In the genomic region with DNA sequence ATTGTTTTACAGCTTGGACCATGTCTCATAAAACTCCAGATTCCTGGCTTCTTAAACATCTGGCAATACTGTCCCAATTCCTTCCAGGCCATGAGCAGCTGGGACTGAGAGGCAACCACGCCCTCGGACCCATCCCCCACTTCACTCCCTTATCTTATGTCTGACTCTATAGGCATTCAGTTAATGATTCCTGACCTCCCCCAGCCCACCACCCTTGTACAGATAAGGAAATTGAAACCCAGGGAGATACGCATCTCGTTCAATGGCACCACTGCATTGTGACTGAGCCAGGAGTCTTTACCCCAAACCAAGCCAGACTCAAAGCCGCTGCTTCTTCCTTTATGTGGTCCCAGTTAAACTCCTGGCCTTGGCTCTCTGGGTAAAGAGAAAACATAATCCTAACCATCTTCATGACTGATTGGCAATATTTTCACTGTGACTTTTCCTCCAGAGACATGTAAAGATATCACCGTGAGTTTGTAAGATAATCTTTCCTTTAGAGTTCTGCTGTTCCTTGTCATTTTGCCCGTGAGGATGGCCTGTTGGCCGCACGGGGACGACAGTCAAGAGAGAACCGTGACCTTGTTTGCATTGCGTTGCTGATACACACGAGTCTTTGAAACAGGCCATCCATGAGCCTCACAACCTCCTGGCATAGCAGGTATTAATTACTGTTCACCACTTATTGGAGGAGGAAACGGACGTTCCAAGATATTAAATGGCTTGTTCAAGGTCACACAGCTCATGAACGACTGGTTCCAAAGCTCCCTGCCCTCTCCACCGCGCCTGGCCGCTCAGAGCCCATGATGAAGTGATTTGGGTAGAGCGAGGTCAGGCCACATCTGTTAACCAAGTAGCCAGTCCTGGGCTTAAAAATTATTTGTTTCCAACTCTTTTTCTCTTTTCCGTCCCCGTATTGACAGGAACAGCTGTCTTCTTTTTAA, we compare ENCODE assay signal across 10 cellular contexts. TPM values are rescaled to one million over a fixed set of nuclear protein-coding genes. Genes with fewer than 3 reads are reported as not detected.
DNase-seq lines count a peak whose midpoint lies in the region; ATAC-seq and TF ChIP-seq lines count a peak whose summit lies in the region.
"Had no signal": no experiment of that assay in that cellular context is flagged by ENCODE, and none has a peak within 500 bp of the region (broad histone marks: within the 10 kb centered on the region; RNA-seq: fewer than 3 reads in every experiment).

No MANE protein-coding gene starts in this region.

- peak overlapping the region; percentile 41; the same call in 1 of the 2 replicates for H3K4me3 ChIP-seq in GM23338
- peak overlapping the region; percentile 43 to 59 for H3K4me3 ChIP-seq in ascending aorta
- H3K4me3 ChIP-seq in left lung: peak overlapping the region in 1 of 2 donors; percentile 28
- H3K4me3 ChIP-seq in skin epidermis: no peak overlapping the region

- no peaks in the 10 kb centered on the region for H3K9me3 ChIP-seq in ascending aorta
- no peaks in the 10 kb centered on the region for H3K9me3 ChIP-seq in left lung

- peaks cover 19% of the 10 kb centered on the region for H3K4me1 Mint-ChIP-seq in GM23338

- H3K9me3 Mint-ChIP-seq in GM23338: no peaks in the 10 kb centered on the region; the same call in 2 of the 3 replicates

- H3K9me2 ChIP-seq in GM23338 (ENCODE audit: insufficient read depth): 0 out of 2 replicates have a peak, but pooled peaks cover 8% of the 10 kb centered on the region

- no peak overlapping the region for H3K27ac ChIP-seq in GM23338 (ENCODE audit: low read depth)
- peak overlapping the region; percentile 73 to 79 for H3K27ac ChIP-seq in ascending aorta
- H3K27ac ChIP-seq in left lung: peak overlapping the region; percentile 70 to 74
- H3K27ac ChIP-seq in skin epidermis: peak overlapping the region in 18 of 21 experiments; percentile 27 to 85 (median 64)

- peak overlapping the region; percentile 99 for H2AFZ ChIP-seq in GM23338

- TF ChIP-seq CTCF in GM23338 (conservative IDR thresholded peaks at IDR 0.05; ENCODE audit: low read depth in 2 of 2): no peak
- no peak for TF ChIP-seq CTCF in ascending aorta (IDR thresholded peaks at IDR 0.05)
- no peak for TF ChIP-seq CTCF in left lung (IDR thresholded peaks at IDR 0.05)

- H3K4me1 ChIP-seq in GM23338 (ENCODE audit: insufficient read depth) (peaks cover 11% of the 10 kb centered on the region), ascending aorta (peaks cover 4 to 22% of the 10 kb centered on the region in 2 donors), left lung (peaks cover 3 to 42% of the 10 kb centered on the region in 2 donors)

- H3F3A ChIP-seq in GM23338 (replicated peaks; ENCODE audit: low read depth): no peaks in the 10 kb centered on the region

- H3K27me3 ChIP-seq in GM23338 (ENCODE audit: insufficient read depth) (no peaks in the 10 kb centered on the region), ascending aorta (no peaks in the 10 kb centered on the region), left lung (no peaks in the 10 kb centered on the region)

- ATAC-seq in GM23338 (peak; percentile 9; the same call in 1 of the 3 replicates), left lung (no peak), GM21381 (IDR thresholded peaks at IDR 0.05; ENCODE audit: unreplicated experiment) (no peak), GM21526 (IDR thresholded peaks at IDR 0.05; ENCODE audit: low FRiP score, unreplicated experiment) (no peak)

- H3K27ac Mint-ChIP-seq in GM23338: no peak overlapping the region

- DNase-seq in GM23338 (ENCODE audit: low spot score) (no peak), ascending aorta (ENCODE audit: low spot score in 2 of 2) (no peak), left lung (no peak), hepatic stellate cell (ENCODE audit: low spot score) (no peak), HPDE6-E6E7 (ENCODE audit: extremely low spot score) (no peak)
- DNase-seq: NCI-H1436 treated with DMSO at 0.1 percent for 48 hours had no signal

- H3K36me3 Mint-ChIP-seq in GM23338 (ENCODE audit: low read depth): no peaks in the 10 kb centered on the region

- H3K4me3 Mint-ChIP-seq in GM23338: no peak overlapping the region

- H4K20me1 ChIP-seq in GM23338 (replicated peaks; ENCODE audit: insufficient read depth): no peaks in the 10 kb centered on the region

- no peaks in the 10 kb centered on the region for H3K79me2 ChIP-seq in GM23338 (replicated peaks; ENCODE audit: insufficient read depth)

- intact Hi-C loops in ascending aorta (cut with DNase I): loop anchor here (1.0 to 5.0 kb wide), 7 partner anchors 64 to 600 kb away; no protein-coding TSS in a partner anchor
- intact Hi-C loops in left lung (cut with DNase I): no loop called here

- peaks cover 10% of the 10 kb centered on the region for H3K27me3 Mint-ChIP-seq in GM23338 (ENCODE audit: insufficient read depth, low read depth, poor library complexity)

- H3K4me2 ChIP-seq in GM23338: peak overlapping the region; percentile 73

- H3K36me3 ChIP-seq in GM23338 (ENCODE audit: insufficient read depth): no peaks in the 10 kb centered on the region
- H3K36me3 ChIP-seq in ascending aorta: no peaks in the 10 kb centered on the region
- H3K36me3 ChIP-seq in left lung: no peaks in the 10 kb centered on the region

TF ChIP-seq in GM23338, 12 proteins besides CTCF, POLR2A, EP300 and RAD21:
- TF ChIP-seq, protein P1, sequence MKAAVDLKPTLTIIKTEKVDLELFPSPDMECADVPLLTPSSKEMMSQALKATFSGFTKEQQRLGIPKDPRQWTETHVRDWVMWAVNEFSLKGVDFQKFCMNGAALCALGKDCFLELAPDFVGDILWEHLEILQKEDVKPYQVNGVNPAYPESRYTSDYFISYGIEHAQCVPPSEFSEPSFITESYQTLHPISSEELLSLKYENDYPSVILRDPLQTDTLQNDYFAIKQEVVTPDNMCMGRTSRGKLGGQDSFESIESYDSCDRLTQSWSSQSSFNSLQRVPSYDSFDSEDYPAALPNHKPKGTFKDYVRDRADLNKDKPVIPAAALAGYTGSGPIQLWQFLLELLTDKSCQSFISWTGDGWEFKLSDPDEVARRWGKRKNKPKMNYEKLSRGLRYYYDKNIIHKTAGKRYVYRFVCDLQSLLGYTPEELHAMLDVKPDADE (IDR thresholded peaks at IDR 0.05): no peak
- TF ChIP-seq POLR2AphosphoS5 (IDR thresholded peaks at IDR 0.05; ENCODE audit: low read depth) (no peak), EZH2phosphoT487 (IDR thresholded peaks at IDR 0.05; ENCODE audit: unreplicated experiment) (no peak)

RNA-seq across cellular contexts. Expression of a gene that starts 39.4 kb away (rescaled TPM):
- 0.54 and 1.3 TPM in 2 replicates for total RNA-seq in GM23338 (2014; rRNA removed; shearing (Covaris generic))
- polyA plus RNA-seq in GM23338 (2016; fragmentation: Nextera tagmentation; extraction: Ambion mirVana): 6.7 and 9.4 TPM in 2 replicates
- total RNA-seq in ascending aorta (not detected), left lung (1 to 10 TPM in 1 of 2 donors, not detected in 1; 1.5 TPM)
- total RNA-seq: epithelial cell of proximal tubule had no signal

Comparison
In these comparisons a context has a peak if more than half of its experiments do, and no peak if none do; other contexts are left out.
1. H3K4me3 ChIP-seq: peak in GM23338 (single experiment) and ascending aorta (2 of 2); none in skin epidermis (0 of 7).